Comparison of ENCODE assay signal across 21 cellular contexts in genomic region chr11:641806-642370, GRCh38. TPM values are rescaled to one million over a fixed set of nuclear protein-coding genes. Genes with fewer than 3 reads are reported as not detected.
DNase-seq lines count a peak whose midpoint lies in the region; ATAC-seq, FAIRE-seq and TF ChIP-seq lines count a peak whose summit lies in the region.
"Had no signal": no experiment of that assay in that cellular context is flagged by ENCODE, and none has a peak within 500 bp of the region (broad histone marks: within the 10 kb centered on the region; RNA-seq: fewer than 3 reads in every experiment).

No MANE protein-coding gene starts in this region.

- H3K9me3 ChIP-seq in kidney (ENCODE audit: control insufficient read depth in 1 of 2, low read length in 2 of 2) = no peaks in the 10 kb centered on the region
- H3K9me3 ChIP-seq in lower lobe of right lung = no peaks in the 10 kb centered on the region
- H3K9me3 ChIP-seq: SJCRH30 had no signal

- no peak overlapping the region for H3K9ac ChIP-seq in kidney (ENCODE audit: low read length in 2 of 2)

- H3K4me1 ChIP-seq in kidney (ENCODE audit: control insufficient read depth in 1 of 2, insufficient read depth in 1 of 2, low read depth in 1 of 2, low read length in 2 of 2) (peaks cover 0 to 5% of the 10 kb centered on the region in 2 donors), lower lobe of right lung (peaks cover 12% of the 10 kb centered on the region)
- H3K4me1 ChIP-seq: SJCRH30 had no signal

- ATAC-seq in Right ventricle myocardium inferior (no peak), lower lobe of right lung (no peak)

- DNase-seq in Right ventricle myocardium inferior (ENCODE audit: missing footprints) (peak; percentile 52), cardiac septum (ENCODE audit: low spot score) (no peak), kidney (peak; percentile 63), lower lobe of right lung (no peak), NCI-H345 treated with DMSO at 0.1 percent for 48 hours (lab: John Stamatoyannopoulos, UW; ENCODE audit: unreplicated experiment) (no peak), middle frontal gyrus (ENCODE audit: extremely low spot score, low spot score) (no peak)
- DNase-seq: Calu3; CD8-positive, alpha-beta memory T cell; GDM1; KBM-7; NCI-H1092 treated with DMSO at 0.1 percent for 48 hours; NCI-H1436 treated with DMSO at 0.1 percent for 48 hours; NCI-H1930; NCI-H2227 treated with DMSO at 0.1 percent for 48 hours; NCI-H510A treated with DMSO at 0.1 percent for 48 hours; NCI-H748 treated with DMSO at 0.1 percent for 48 hours; SJCRH30 had no signal

- intact Hi-C loops in Right ventricle myocardium inferior (cut with DNase I) (no loop called here), cardiac septum (cut with DNase I) (no loop called here), kidney (cut with DNase I) (no loop called here), lower lobe of right lung (cut with DNase I) (no loop called here)

- TF ChIP-seq CTCF in kidney (IDR thresholded peaks at IDR 0.05; ENCODE audit: borderline replicate concordance, extremely low read depth, insufficient read depth) (no peak), lower lobe of right lung (IDR thresholded peaks at IDR 0.05) (no peak)

- H3K4me3 ChIP-seq in kidney (ENCODE audit: low read length in 2 of 2) (no peak overlapping the region), lower lobe of right lung (no peak overlapping the region)
- H3K4me3 ChIP-seq: SJCRH30 had no signal

- H3K27me3 ChIP-seq in lower lobe of right lung (ENCODE audit: low read depth) = peaks cover 22% of the 10 kb centered on the region
- H3K27me3 ChIP-seq: SJCRH30 had no signal

- peaks cover 0 to 8% of the 10 kb centered on the region in 2 donors for H3K36me3 ChIP-seq in kidney (ENCODE audit: control insufficient read depth in 1 of 2, insufficient read depth in 2 of 2, low read length in 2 of 2)
- peaks cover 27% of the 10 kb centered on the region for H3K36me3 ChIP-seq in lower lobe of right lung
- H3K36me3 ChIP-seq: SJCRH30 had no signal

- H3K27ac ChIP-seq in kidney (ENCODE audit: low read depth in 2 of 2, low read length in 2 of 2) = no peak overlapping the region
- H3K27ac ChIP-seq in lower lobe of right lung = no peak overlapping the region
- H3K27ac ChIP-seq: C4-2B, SJCRH30 had no signal

- no peak for FAIRE-seq in kidney (lab: Jason Lieb, UNC)

TF ChIP-seq in PFSK-1, 5 proteins besides CTCF, POLR2A, EP300 and RAD21:
- no peak for TF ChIP-seq FOXP2 (optimal IDR thresholded peaks at IDR 0.05; ENCODE audit: borderline replicate concordance, extremely low read depth, extremely low read length, insufficient read depth)
- 0 out of 2 replicates have a peak, but pooled peaks have one; percentile 11 for TF ChIP-seq POLR2AphosphoS5 (IDR thresholded peaks at IDR 0.05; ENCODE audit: low read depth, low read length)

RNA-seq across cellular contexts. Expression of gene DRD4, which starts 4.8 kb away (rescaled TPM):
- total RNA-seq in Right ventricle myocardium inferior = 0.16 TPM
- 0.81 TPM for total RNA-seq in cardiac septum
- polyA plus RNA-seq in PFSK-1 (2012; ENCODE audit: insufficient read length, low read depth) = 1.8 TPM
- total RNA-seq in kidney = 1.1 TPM
- 0.47 TPM for polyA plus RNA-seq in kidney (ENCODE audit: insufficient read depth, low read depth, low replicate concordance)
- 1.3 TPM for total RNA-seq in lower lobe of right lung
- total RNA-seq: A172, SJCRH30 had no signal
- polyA plus RNA-seq: CD8-positive, alpha-beta memory T cell had no signal

RNA-seq across cellular contexts. Expression of gene SCT, which starts 14.9 kb away (rescaled TPM):
- total RNA-seq in Right ventricle myocardium inferior (not detected), cardiac septum (not detected), kidney (not detected), lower lobe of right lung (not detected)
- not detected for polyA plus RNA-seq in PFSK-1 (2012; ENCODE audit: insufficient read length, low read depth)
- not detected for polyA plus RNA-seq in kidney (ENCODE audit: insufficient read depth, low read depth, low replicate concordance)
- total RNA-seq: A172; Calu3; CD8-positive, alpha-beta memory T cell; SJCRH30 had no signal
- polyA plus RNA-seq: CD8-positive, alpha-beta memory T cell had no signal

RNA-seq across cellular contexts. Expression of gene CDHR5, which starts 17.1 kb away (rescaled TPM):
- total RNA-seq in Right ventricle myocardium inferior (not detected), cardiac septum (not detected), kidney (7.0 TPM), lower lobe of right lung (not detected)
- 0.19 TPM for polyA plus RNA-seq in PFSK-1 (2012; ENCODE audit: insufficient read length, low read depth)
- 45.6 TPM for polyA plus RNA-seq in kidney (ENCODE audit: insufficient read depth, low read depth, low replicate concordance)
- total RNA-seq: A172; CD8-positive, alpha-beta memory T cell; H9; SJCRH30 had no signal
- polyA plus RNA-seq: CD8-positive, alpha-beta memory T cell had no signal

RNA-seq across cellular contexts. Expression of gene IRF7, which starts 26.1 kb away (rescaled TPM):
- total RNA-seq in Right ventricle myocardium inferior (13.2 TPM), cardiac septum (9.7 TPM), kidney (36.7 TPM), lower lobe of right lung (84.8 TPM)
- polyA plus RNA-seq in PFSK-1 (2012; ENCODE audit: insufficient read length, low read depth) = 24.8 TPM
- 21.5 TPM for polyA plus RNA-seq in kidney (ENCODE audit: insufficient read depth, low read depth, low replicate concordance)

RNA-seq across cellular contexts. Expression of gene DEAF1, which starts 53.1 kb away (rescaled TPM):
- 20.6 TPM for total RNA-seq in Right ventricle myocardium inferior
- 21.3 TPM for total RNA-seq in cardiac septum
- 118 TPM for polyA plus RNA-seq in PFSK-1 (2012; ENCODE audit: insufficient read length, low read depth)
- 54.5 TPM for total RNA-seq in kidney
- polyA plus RNA-seq in kidney (ENCODE audit: insufficient read depth, low read depth, low replicate concordance) = 30.2 TPM
- total RNA-seq in lower lobe of right lung = 32.0 TPM

Comparison
In these comparisons a context has a peak if more than half of its experiments do, and no peak if none do; other contexts are left out.
1. DNase-seq: peak in Right ventricle myocardium inferior (single experiment) and kidney (single experiment); none in cardiac septum (single experiment), lower lobe of right lung (single experiment), NCI-H345 treated with DMSO at 0.1 percent for 48 hours (single experiment) and middle frontal gyrus (single experiment).